21 cellular contexts compared by ENCODE assay signal in the genomic region with DNA sequence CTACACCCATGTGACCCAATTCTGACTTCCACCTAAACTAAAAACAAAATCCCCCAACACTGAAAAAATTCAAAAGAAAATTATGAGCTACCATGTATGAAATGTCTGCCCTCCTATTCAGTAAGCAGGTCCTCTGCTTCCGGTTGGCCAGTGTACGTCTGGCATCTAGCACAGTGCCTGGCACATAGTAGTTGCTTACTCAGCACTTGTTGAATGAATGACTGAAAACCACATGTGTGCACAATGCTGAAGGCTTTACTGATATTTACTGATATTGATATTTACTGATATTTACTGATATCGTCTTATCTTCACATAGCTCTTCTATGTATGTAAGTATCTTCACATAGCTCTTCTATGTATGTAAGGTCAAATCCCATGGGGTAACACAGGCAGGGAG.
A peak's percentile ranks its signal among the peaks of the same experiment; 100 is the strongest.
DNase-seq lines count a peak whose midpoint lies in the region; ATAC-seq, FAIRE-seq and TF ChIP-seq lines count a peak whose summit lies in the region.
"Had no signal": no experiment of that assay in that cellular context is flagged by ENCODE, and none has a peak within 500 bp of the region (broad histone marks: within the 10 kb centered on the region; RNA-seq: fewer than 3 reads in every experiment).

No MANE protein-coding gene starts in this region.

- in situ Hi-C loops in IMR-90 (cut with MboI; ENCODE audit: low sequenced_read_pairs): no loop called here

- peaks cover 6% of the 10 kb centered on the region for H3K9me1 ChIP-seq in IMR-90 (ENCODE audit: insufficient read depth, low read length)

- DNase-seq in A549 (ENCODE audit: low read depth in 1 of 2, low spot score in 1 of 2) (no peak), IMR-90 (no peak), SHP77 (lab: John Stamatoyannopoulos, UW) (no peak)
- no peak for DNase-seq in effector memory CD8-positive, alpha-beta T cell
- DNase-seq in activated effector memory CD4-positive, alpha-beta T cell treated with Interleukin-2 at 50 U/mL for 16 hours: no peak
- DNase-seq: 8988T; AML-193; Caco-2; Calu3; CD4-positive, alpha-beta T cell; CD8-positive, alpha-beta T cell; DMS79 treated with DMSO at 0.1 percent for 48 hours; GF-D8 had no signal

- peaks cover 7% of the 10 kb centered on the region for H3K36me3 Mint-ChIP-seq in effector memory CD8-positive, alpha-beta T cell (ENCODE audit: insufficient read depth)

- H4K91ac ChIP-seq in IMR-90 (ENCODE audit: insufficient read depth, low read depth, low read length): no peak overlapping the region

- CTCF ChIA-PET in A549 (lab: Yijun Ruan, JAX): no interaction called here
- CTCF ChIA-PET in IMR-90 (lab: Yijun Ruan, JAX): interaction anchor here (0.8 kb wide), 1 partner anchor 24 kb away, joined by 3 read pairs; no protein-coding TSS in a partner anchor

- TF ChIP-seq POLR2A in A549 (IDR thresholded peaks at IDR 0.05; ENCODE audit: low read length) (no peak), IMR-90 (IDR thresholded peaks at IDR 0.05; ENCODE audit: low read depth, low read length) (no peak)

- no peak for FAIRE-seq in A549 (lab: Jason Lieb, UNC)
- FAIRE-seq: A204.1, G401.6, GM12891, GM19239 had no signal

- dilution Hi-C loops in IMR-90 (cut with HindIII; ENCODE audit: low sequenced_read_pairs, unreplicated experiment): no loop called here

- H3K4me2 ChIP-seq in A549 (no peak overlapping the region), IMR-90 (ENCODE audit: low read depth, low read length) (no peak overlapping the region)
- H3K4me2 ChIP-seq: BLaER1 treated with 17β-estradiol and CSF1 and Interleukin-3, amounts not matched to agents 10 nM and 100 nM had no signal

- TF ChIP-seq RAD21 in A549 (conservative IDR thresholded peaks at IDR 0.05 in 1 of 2, IDR thresholded peaks at IDR 0.05 in 1 of 2) (no peak), IMR-90 (IDR thresholded peaks at IDR 0.05; ENCODE audit: low read length) (no peak)

- H2AK9ac ChIP-seq in IMR-90 (replicated peaks; ENCODE audit: low read depth, low read length, poor library complexity): no peak overlapping the region

- no peak overlapping the region for H3K18ac ChIP-seq in IMR-90 (ENCODE audit: low read depth, low read length)

- ATAC-seq in A549 (no peak), IMR-90 (ENCODE audit: low read depth) (no peak), GM21576 (IDR thresholded peaks at IDR 0.05; ENCODE audit: unreplicated experiment) (no peak)
- no peak for ATAC-seq in effector memory CD8-positive, alpha-beta T cell (replicated peaks)
- ATAC-seq: CD8-positive, alpha-beta T cell had no signal

- WGBS in A549 (ENCODE audit: missing lambda C conversion rate): 90% methylated on average over 3 of the region's 3 CpGs
- WGBS in IMR-90 (ENCODE audit: extremely low coverage in 2 of 2, insufficient read length in 1 of 2), 2 experiments: 100% methylated on average over 2 of the region's 3 CpGs; no CpG with 5 or more reads in 1 of the 2 experiments

- no peaks in the 10 kb centered on the region for H4K20me1 ChIP-seq in IMR-90 (ENCODE audit: insufficient read depth, low read length)
- H4K20me1 ChIP-seq: BLaER1 treated with 17β-estradiol and CSF1 and Interleukin-3, amounts not matched to agents 10 nM and 100 nM had no signal

- H3K56ac ChIP-seq in IMR-90 (ENCODE audit: extremely low read depth, insufficient read depth, low read length): no peak overlapping the region

- H3K23ac ChIP-seq in IMR-90 (ENCODE audit: low read depth, low read length): no peak overlapping the region

- no peak overlapping the region for H3K14ac ChIP-seq in IMR-90 (replicated peaks; ENCODE audit: low read depth, low read length)

- no peak overlapping the region for H2BK120ac ChIP-seq in IMR-90 (ENCODE audit: low read depth, low read length)

- H4K8ac ChIP-seq in IMR-90 (ENCODE audit: low read depth in 2 of 2, low read length in 2 of 2): no peak overlapping the region

- no peaks in the 10 kb centered on the region for H3K9me3 ChIP-seq in A549
- H3K9me3 ChIP-seq in IMR-90 (ENCODE audit: control insufficient read depth, insufficient read depth, low read length): no peaks in the 10 kb centered on the region
- H3K9me3 ChIP-seq: BLaER1 treated with 17β-estradiol and CSF1 and Interleukin-3, amounts not matched to agents 10 nM and 100 nM; Caco-2 had no signal

- H3K4me3 Mint-ChIP-seq in effector memory CD8-positive, alpha-beta T cell: no peak overlapping the region
- H3K4me3 Mint-ChIP-seq: B cell; CD4-positive, alpha-beta T cell; CD8-positive, alpha-beta T cell had no signal

- no peak overlapping the region for H2BK5ac ChIP-seq in IMR-90 (ENCODE audit: low read depth, low read length, poor library complexity, severe bottlenecking)

- no peak overlapping the region for H4K5ac ChIP-seq in IMR-90 (ENCODE audit: low read depth, low read length)

- H3K27ac ChIP-seq in A549 (no peak overlapping the region), IMR-90 (ENCODE audit: insufficient read depth, low read length) (no peak overlapping the region)
- H3K27ac ChIP-seq: BLaER1 treated with 17β-estradiol and CSF1 and Interleukin-3, amounts not matched to agents 10 nM and 100 nM; C4-2B had no signal

- H3K4me1 Mint-ChIP-seq in effector memory CD8-positive, alpha-beta T cell (ENCODE audit: low read depth in 2 of 2): no peaks in the 10 kb centered on the region
- H3K4me1 Mint-ChIP-seq: B cell had no signal

- H3K27ac Mint-ChIP-seq in effector memory CD8-positive, alpha-beta T cell: peak overlapping the region; percentile 11 to 14
- H3K27ac Mint-ChIP-seq: B cell; CD4-positive, alpha-beta T cell; CD8-positive, alpha-beta T cell had no signal

- H2AK5ac ChIP-seq in IMR-90 (ENCODE audit: low read depth, low read length): no peak overlapping the region

- no peaks in the 10 kb centered on the region for H3K27me3 ChIP-seq in IMR-90 (ENCODE audit: control insufficient read depth, insufficient read depth, low read length)
- H3K27me3 ChIP-seq: BLaER1 treated with 17β-estradiol and CSF1 and Interleukin-3, amounts not matched to agents 10 nM and 100 nM had no signal

- intact Hi-C loops in IMR-90 (cut with micrococcal nuclease): no loop called here

- H3K4me3 ChIP-seq in A549 (no peak overlapping the region), IMR-90 (ENCODE audit: insufficient read depth, low read depth, low read length) (no peak overlapping the region)
- H3K4me3 ChIP-seq: BLaER1 treated with 17β-estradiol and CSF1 and Interleukin-3, amounts not matched to agents 10 nM and 100 nM had no signal

- no peak overlapping the region for H2AFZ ChIP-seq in IMR-90 (replicated peaks; ENCODE audit: low read length, poor library complexity)

- H2BK15ac ChIP-seq in IMR-90 (ENCODE audit: low read depth, low read length): no peak overlapping the region; the same call in 1 of the 3 replicates

- H3K4ac ChIP-seq in IMR-90 (ENCODE audit: low read depth, low read length): no peak overlapping the region

- H3K79me1 ChIP-seq in IMR-90 (ENCODE audit: low read depth in 1 of 2, low read length in 2 of 2): peaks cover 0 to 5% of the 10 kb centered on the region in 2 experiments; a peak in 1 of 4 replicates

- H3K9me3 Mint-ChIP-seq in effector memory CD8-positive, alpha-beta T cell: no peaks in the 10 kb centered on the region
- H3K9me3 Mint-ChIP-seq: CD4-positive, alpha-beta T cell; CD8-positive, alpha-beta T cell had no signal

- POLR2A ChIA-PET in A549 (lab: Yijun Ruan, JAX): no interaction called here
- POLR2A ChIA-PET in IMR-90 (lab: Charles Lee; ENCODE audit: unreplicated experiment): no interaction called here

- H3K9ac ChIP-seq in IMR-90 (ENCODE audit: low read depth, low read length): no peak overlapping the region
- H3K9ac ChIP-seq: BLaER1 treated with 17β-estradiol and CSF1 and Interleukin-3, amounts not matched to agents 10 nM and 100 nM had no signal

- no peaks in the 10 kb centered on the region for H3K27me3 Mint-ChIP-seq in effector memory CD8-positive, alpha-beta T cell
- H3K27me3 Mint-ChIP-seq: B cell; CD4-positive, alpha-beta T cell had no signal

- no TSS peak for BruUV-seq in IMR-90 (replicated peaks; lab: Mats Ljungman, UMichigan)

- TF ChIP-seq EP300 in A549 (IDR thresholded peaks at IDR 0.05): no peak

- no peak overlapping the region for H2BK20ac ChIP-seq in IMR-90 (ENCODE audit: low read depth, low read length)

- H3K4me1 ChIP-seq in A549 (no peaks in the 10 kb centered on the region), IMR-90 (ENCODE audit: control insufficient read depth, insufficient read depth, low read length) (peaks cover 17% of the 10 kb centered on the region)
- H3K4me1 ChIP-seq: Caco-2 had no signal

- TF ChIP-seq CTCF in A549 (IDR thresholded peaks at IDR 0.05) (no peak), IMR-90 (conservative IDR thresholded peaks at IDR 0.05; ENCODE audit: low read depth, low read length) (no peak)

- no peaks in the 10 kb centered on the region for H3K36me3 ChIP-seq in IMR-90 (ENCODE audit: control insufficient read depth, insufficient read depth, low read length)

TF ChIP-seq in A549, 52 proteins besides CTCF, POLR2A, EP300 and RAD21:
- no peak for TF ChIP-seq HOXB5 (CRISPR knock-in tag; IDR thresholded peaks at IDR 0.05)
- no peak for TF ChIP-seq NFE2L2 (conservative IDR thresholded peaks at IDR 0.05; ENCODE audit: low read length)
- TF ChIP-seq CBX8 (IDR thresholded peaks at IDR 0.05): no peak
- TF ChIP-seq ZSCAN20 (CRISPR knock-in tag; IDR thresholded peaks at IDR 0.05): no peak
- peak; percentile 78 for TF ChIP-seq MAFK (IDR thresholded peaks at IDR 0.05; ENCODE audit: partially characterized antibody)

TF ChIP-seq in IMR-90, 13 proteins besides CTCF, POLR2A, EP300 and RAD21:
- no peak for TF ChIP-seq CEBPB (IDR thresholded peaks at IDR 0.05; ENCODE audit: low read depth, low read length)
- TF ChIP-seq FOS (IDR thresholded peaks at IDR 0.05; ENCODE audit: low read depth, low read length): no peak
- no peak for TF ChIP-seq USF2 (IDR thresholded peaks at IDR 0.05; ENCODE audit: low read depth, low read length)
- peak; percentile 82 for TF ChIP-seq MAFK (IDR thresholded peaks at IDR 0.05; ENCODE audit: low read depth, low read length)
- no peak for TF ChIP-seq NFE2L2 (IDR thresholded peaks at IDR 0.05; ENCODE audit: low read depth, low read length)
- TF ChIP-seq RFX5 (IDR thresholded peaks at IDR 0.05; ENCODE audit: low read depth, low read length): no peak
- TF ChIP-seq RCOR1 (IDR thresholded peaks at IDR 0.05; ENCODE audit: insufficient replicate concordance, low read length): no peak
